ENCODE assay signal across 10 cellular contexts in genomic region chrX:47873123-47873522, GRCh38.
"Had no signal": no experiment of that assay in that cellular context is flagged by ENCODE, and none has a peak within 500 bp of the region (broad histone marks: within the 10 kb centered on the region; RNA-seq: fewer than 3 reads in every experiment).

No MANE protein-coding gene starts in this region.

- H3K36me3 ChIP-seq: HAP-1 had no signal

- ATAC-seq: GM23338, HCT116 had no signal

- H2AFZ ChIP-seq: GM23248, GM23338 had no signal

- H3K4me3 ChIP-seq: GM23248, GM23338, HAP-1 had no signal

- H3K9ac ChIP-seq: GM23248 had no signal

- H3K27ac ChIP-seq: GM23248 had no signal

- H3K9me3 ChIP-seq: HAP-1 had no signal

- FAIRE-seq: H54 had no signal

- H3K4me2 ChIP-seq: GM23338 had no signal

- DNase-seq: GM23248, GOT3, H7, H9, HCEC 1CT, HFFc6 had no signal
